In the genomic region with DNA sequence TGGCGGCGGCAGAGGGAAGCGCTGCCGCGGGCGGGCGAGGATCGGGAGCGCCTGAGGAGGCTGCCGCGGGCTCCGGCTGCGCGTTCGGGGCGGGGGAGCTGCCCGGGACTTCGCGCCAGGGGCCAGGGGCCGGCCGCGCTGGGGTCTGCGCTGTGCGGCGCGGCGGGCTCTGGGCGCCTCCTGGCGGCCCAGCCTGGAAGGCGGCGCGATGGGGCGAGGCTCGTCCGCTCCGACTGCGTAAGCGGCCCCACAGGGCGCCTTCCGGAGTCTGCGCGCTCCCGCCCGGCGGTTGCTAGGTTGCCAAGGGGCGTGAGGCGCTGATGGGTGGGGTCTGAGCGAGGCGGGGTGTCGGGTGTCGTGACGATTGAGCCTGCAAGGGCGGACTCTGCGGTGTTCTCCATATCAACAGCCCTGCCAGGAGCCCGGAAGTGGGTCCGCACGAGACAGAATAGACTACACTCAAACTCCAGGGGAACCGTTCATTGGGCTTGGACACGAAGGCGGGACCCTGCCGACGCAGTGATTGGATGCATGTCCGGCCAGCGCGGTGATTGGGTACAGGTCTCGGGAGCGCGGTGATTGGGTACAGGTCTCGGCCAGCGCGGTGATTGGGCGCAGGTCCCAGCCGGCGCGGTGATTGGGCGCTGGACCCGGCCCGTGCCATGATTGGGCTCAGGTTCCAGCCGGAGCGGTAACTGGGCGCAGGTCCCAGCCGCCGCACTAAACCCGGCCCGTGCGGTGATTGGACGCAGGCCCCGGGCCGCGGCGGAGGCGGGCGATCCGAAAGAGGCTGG, we compare ENCODE assay signal across 8 cellular contexts. TPM values are rescaled to one million over a fixed set of nuclear protein-coding genes. Genes with fewer than 3 reads are reported as not detected.
DNase-seq lines count a peak whose midpoint lies in the region; ATAC-seq and TF ChIP-seq lines count a peak whose summit lies in the region.

A gene with protein sequence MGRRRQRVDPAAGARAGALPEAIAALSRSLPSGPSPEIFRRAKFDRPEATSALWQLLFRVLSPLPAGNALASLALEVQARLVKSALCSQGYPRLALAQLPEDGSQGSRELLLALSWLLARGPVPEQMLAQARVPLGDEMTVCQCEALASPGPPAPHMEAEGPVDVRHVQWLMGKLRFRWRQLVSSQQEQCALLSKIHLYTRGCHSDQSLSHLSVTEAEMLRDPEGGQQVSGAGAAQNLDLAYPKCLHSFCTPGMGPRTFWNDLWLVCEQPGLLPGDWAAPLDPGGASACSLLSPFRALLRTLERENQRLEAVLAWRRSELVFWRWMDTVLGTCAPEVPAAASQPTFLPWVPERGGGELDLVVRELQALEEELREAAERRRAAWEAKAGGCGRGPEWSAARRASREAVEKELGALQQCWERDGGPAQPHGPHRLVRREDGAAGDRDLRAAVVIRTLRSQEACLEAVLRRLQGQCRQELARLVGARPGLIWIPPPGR (plus strand): TSS at position 675 of the 794 bp plus-strand sequence. CDS start 130 bp downstream, outside the sequence.

- H3K27me3 ChIP-seq in H7 (ENCODE audit: control insufficient read depth, insufficient read depth, low read length) = peaks cover 39% of the 10 kb centered on the region
- no peaks in the 10 kb centered on the region for H3K27me3 ChIP-seq in Loucy (ENCODE audit: insufficient read depth, low read length, poor library complexity, severe bottlenecking)

- no peaks in the 10 kb centered on the region for H3K9me3 Mint-ChIP-seq in naive thymus-derived CD8-positive, alpha-beta T cell

- no peaks in the 10 kb centered on the region for H3K9me3 ChIP-seq in Loucy (ENCODE audit: insufficient read depth, low read depth, low read length)

- H3K4me3 Mint-ChIP-seq in naive thymus-derived CD8-positive, alpha-beta T cell = peak within 1 kb of the TSS; percentile 81 to 96 (median 88)

- H3K27ac Mint-ChIP-seq in naive thymus-derived CD8-positive, alpha-beta T cell = peak within 1 kb of the TSS; percentile 87 to 100 (median 99)

- peak within 1 kb of the TSS; percentile 90 for H3K4me2 ChIP-seq in Loucy (ENCODE audit: low read depth, low read length, poor library complexity, severe bottlenecking)

- H3K4me1 Mint-ChIP-seq in naive thymus-derived CD8-positive, alpha-beta T cell = peaks cover 10 to 36% (median 28%) of the 10 kb centered on the region in 4 donors

- POLR2A ChIA-PET in naive thymus-derived CD8-positive, alpha-beta T cell (lab: Charles Lee) = interaction anchor here (0.9 to 5.3 kb wide), 16 partner anchors 11 to 738 kb away, joined by 3 to 165 read pairs (median 6); partner anchors contain the start of genes BRF1, PACS2, SIVA1 and TEX22

- peaks cover 20% of the 10 kb centered on the region for H3K79me2 ChIP-seq in Loucy (ENCODE audit: insufficient read depth, low read length)

- H3K9ac ChIP-seq in Loucy (ENCODE audit: low read depth, low read length, poor library complexity, severe bottlenecking) = peak within 1 kb of the TSS; percentile 86

- H3K36me3 Mint-ChIP-seq in naive thymus-derived CD8-positive, alpha-beta T cell = no peaks in the 10 kb centered on the region

- peaks cover 16% of the 10 kb centered on the region for H4K20me1 ChIP-seq in Loucy (ENCODE audit: insufficient read depth, low read length, poor library complexity, severe bottlenecking)

- TF ChIP-seq POLR2A in Raji (IDR thresholded peaks at IDR 0.05; ENCODE audit: insufficient read depth, low read depth, low read length) = peak; percentile 58

- TF ChIP-seq CTCF in Loucy (conservative IDR thresholded peaks at IDR 0.05; ENCODE audit: low read length) (peak; percentile 55), fibroblast of mammary gland (conservative IDR thresholded peaks at IDR 0.05; ENCODE audit: control insufficient read depth, insufficient read depth, low read depth, low read length) (no peak)

- peaks cover 0 to 4% (median 0%) of the 10 kb centered on the region in 5 donors for H3K27me3 Mint-ChIP-seq in naive thymus-derived CD8-positive, alpha-beta T cell

- no peaks in the 10 kb centered on the region for H3K36me3 ChIP-seq in H7 (replicated peaks; ENCODE audit: control insufficient read depth, insufficient read depth, low read length)
- H3K36me3 ChIP-seq in Loucy (ENCODE audit: insufficient read depth, low read length) = no peaks in the 10 kb centered on the region

- H3K4me3 ChIP-seq in H7 (ENCODE audit: insufficient read depth, low read depth, low read length) (peak within 1 kb of the TSS; percentile 78), Loucy (ENCODE audit: low read length, poor library complexity, severe bottlenecking) (peak within 1 kb of the TSS; percentile 84), fibroblast of mammary gland (ENCODE audit: control insufficient read depth, low read depth, low read length) (peak within 1 kb of the TSS; percentile 61)

- H2AFZ ChIP-seq in Loucy (ENCODE audit: low read length) = peak within 1 kb of the TSS; percentile 91

- H3K9me2 ChIP-seq in Loucy (replicated peaks; ENCODE audit: low read depth, low read length) = no peaks in the 10 kb centered on the region

- peak; percentile 100 for DNase-seq in G401 (ENCODE audit: low spot score)
- peak; percentile 99 for DNase-seq in H7
- peak; percentile 98 for DNase-seq in activated T-helper 9 cell treated with anti-CD3 and anti-CD28 coated beads, Interleukin-2, amount 50 U/mL, for 16 hours (ENCODE audit: low read depth)
- DNase-seq in fibroblast of mammary gland (ENCODE audit: low read depth) = peak; percentile 100
- peak; percentile 95 to 100 (median 99) for DNase-seq in naive thymus-derived CD8-positive, alpha-beta T cell
- DNase-seq in stimulated activated naive CD4-positive, alpha-beta T cell (lab: John Stamatoyannopoulos, UW) = peak; percentile 99 to 100 (median 100)

- ATAC-seq in naive thymus-derived CD8-positive, alpha-beta T cell = peak; percentile 64 to 73

- in situ Hi-C loops in G401 (cut with HindIII; ENCODE audit: low sequenced_read_pairs) = no loop called here

- peaks cover 17% of the 10 kb centered on the region for H3K4me1 ChIP-seq in Loucy (ENCODE audit: insufficient read depth, low read length, poor library complexity, severe bottlenecking)

- no peaks in the 10 kb centered on the region for H3F3A ChIP-seq in Loucy (ENCODE audit: low read depth)

RNA-seq across cellular contexts. Expression of the gene that starts here (rescaled TPM):
- total RNA-seq in G401 (2014; rRNA removed; shearing (Covaris generic)) = 67.1 and 89.1 TPM in 2 replicates
- 24.5 and 28.5 TPM in 2 replicates for total RNA-seq in H7 (2014; rRNA removed; shearing (Covaris generic))
- total RNA-seq in naive thymus-derived CD8-positive, alpha-beta T cell = 10 to 100 TPM; 22.2 to 25.0 TPM
- polyA plus RNA-seq in naive thymus-derived CD8-positive, alpha-beta T cell = 10 to 100 TPM in 1 of 3 donors, 1 to 10 TPM in 2; 7.2 to 10.1 (median 7.6) TPM

Comparison
In these comparisons a context has a peak if more than half of its experiments do, and no peak if none do; other contexts are left out.
1. Peak in every context shown above with its lines: DNase-seq, ATAC-seq and H3K4me3 ChIP-seq.